ENCODE assay signal across 8 cellular contexts in the genomic region with DNA sequence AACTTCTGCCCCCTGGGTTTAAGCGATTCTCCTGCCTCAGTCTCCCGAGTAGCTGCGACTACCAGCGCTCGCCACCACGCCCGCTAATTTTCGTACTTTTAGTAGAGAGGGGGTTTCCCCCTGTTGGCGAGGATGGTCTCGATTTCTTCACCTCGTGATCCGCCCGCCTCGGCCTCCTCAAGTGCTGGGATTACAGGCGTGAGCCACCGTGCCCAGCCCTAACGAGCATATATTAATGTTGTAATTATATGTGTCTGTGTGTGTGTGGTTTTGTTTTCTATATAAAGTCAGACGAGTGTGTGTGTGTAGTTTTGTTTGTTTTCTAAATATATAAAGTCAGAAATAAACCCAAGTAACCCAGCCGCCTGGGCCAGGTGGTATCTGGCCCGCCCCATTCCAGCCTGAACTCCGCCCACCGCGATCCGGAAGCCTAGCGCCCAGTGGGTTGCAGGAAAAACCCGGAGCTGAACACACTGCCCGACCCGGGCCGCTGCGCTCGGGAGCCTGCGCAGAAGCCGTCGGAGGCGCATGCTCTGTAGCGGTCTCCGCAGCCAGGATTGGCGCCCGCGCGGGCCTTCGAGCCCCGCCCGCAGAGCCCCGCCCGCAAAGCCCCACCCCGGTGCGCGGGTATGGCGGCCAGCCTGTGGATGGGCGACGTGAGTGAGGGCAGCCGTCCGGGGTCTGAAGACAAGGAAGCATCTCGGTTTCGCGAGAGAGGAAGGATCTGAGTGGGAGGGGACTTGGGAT. TPM values are rescaled to one million over a fixed set of nuclear protein-coding genes. Genes with fewer than 3 reads are reported as not detected.
DNase-seq lines count a peak whose midpoint lies in the region; ATAC-seq and TF ChIP-seq lines count a peak whose summit lies in the region.

A gene (plus strand): TSS at position 604 of the 747 bp plus-strand sequence. CDS start 26 bp downstream, at position 630.

- H3K4me1 Mint-ChIP-seq in activated T-cell treated with anti-CD3 and anti-CD28 coated beads, Interleukin-2, amount 50 U/mL, for 4 hours (ENCODE audit: low read depth), result peaks cover 14% of the 10 kb centered on the region

- DNase-seq in DMS79 (lab: John Stamatoyannopoulos, UW) (peak; percentile 95), Panc1 (ENCODE audit: low read depth, low spot score) (peak; percentile 88)
- peak; percentile 97 for DNase-seq in activated T-cell treated with anti-CD3 and anti-CD28 coated beads, Interleukin-2, amount 50 U/mL, for 4 hours
- DNase-seq in stimulated activated CD8-positive, alpha-beta memory T cell treated with anti-CD3 and anti-CD28 coated beads, Interleukin-4, amount 100 ng/mL, for 48 hours, result peak; percentile 98

- H3K27ac ChIP-seq in KMS-11 (peak within 1 kb of the TSS; percentile 80), Panc1 (ENCODE audit: low read length) (peak within 1 kb of the TSS; percentile 97), esophagus (ENCODE audit: low read depth in 2 of 2, low read length in 1 of 2) (peak within 1 kb of the TSS; percentile 91 to 95)

- no peaks in the 10 kb centered on the region for H3K9me3 ChIP-seq in Panc1 (ENCODE audit: control insufficient read depth, insufficient read depth, low read depth, low read length)
- no peaks in the 10 kb centered on the region for H3K9me3 ChIP-seq in esophagus (ENCODE audit: control insufficient read depth in 2 of 2, insufficient read depth in 1 of 2, low read depth in 1 of 2, low read length in 1 of 2)
- H3K9me3 ChIP-seq in mucosa of stomach (ENCODE audit: control insufficient read depth, low read length), result no peaks in the 10 kb centered on the region

- H3K4me3 ChIP-seq in KMS-11 (IDR thresholded peaks at IDR 0.05; ENCODE audit: insufficient read depth, low read depth, low read length) (no peak within 1 kb of the TSS), Panc1 (ENCODE audit: low read depth in 2 of 2, low read length in 2 of 2) (peak within 1 kb of the TSS; percentile 90 to 98), esophagus (ENCODE audit: low read depth in 1 of 2, low read length in 2 of 2) (peak within 1 kb of the TSS; percentile 84 to 91), mucosa of stomach (ENCODE audit: low read length) (peak within 1 kb of the TSS; percentile 89)

- no peaks in the 10 kb centered on the region for H3K36me3 ChIP-seq in KMS-11 (ENCODE audit: insufficient read depth)
- H3K36me3 ChIP-seq in Panc1 (ENCODE audit: control insufficient read depth, insufficient read depth, low read length), result no peaks in the 10 kb centered on the region
- H3K36me3 ChIP-seq in esophagus (ENCODE audit: control insufficient read depth in 2 of 2, insufficient read depth in 2 of 2, low read length in 1 of 2), result no peaks in the 10 kb centered on the region
- H3K36me3 ChIP-seq in mucosa of stomach (ENCODE audit: control insufficient read depth, insufficient read depth, low read length), result no peaks in the 10 kb centered on the region

- CTCF ChIA-PET in Panc1 (lab: Charles Lee), result no interaction called here

- H3K27me3 ChIP-seq in KMS-11 (ENCODE audit: insufficient read depth, low read depth) (no peaks in the 10 kb centered on the region), Panc1 (ENCODE audit: control insufficient read depth, insufficient read depth, low read length) (no peaks in the 10 kb centered on the region), esophagus (ENCODE audit: control insufficient read depth in 1 of 2, insufficient read depth in 2 of 2, low read length in 2 of 2) (no peaks in the 10 kb centered on the region), mucosa of stomach (ENCODE audit: control insufficient read depth, insufficient read depth, low read length) (no peaks in the 10 kb centered on the region)

- H3K4me2 ChIP-seq in KMS-11, result peak within 1 kb of the TSS; percentile 60

- H3K4me1 ChIP-seq in KMS-11 (ENCODE audit: low read depth, poor library complexity, severe bottlenecking) (peaks cover 39% of the 10 kb centered on the region), Panc1 (ENCODE audit: control insufficient read depth, insufficient read depth, low read length) (no peaks in the 10 kb centered on the region), esophagus (ENCODE audit: control insufficient read depth in 2 of 2, insufficient read depth in 2 of 2, low read length in 1 of 2) (no peaks in the 10 kb centered on the region), mucosa of stomach (ENCODE audit: control insufficient read depth, insufficient read depth, low read length) (no peaks in the 10 kb centered on the region)

- intact Hi-C loops in Panc1 (cut with micrococcal nuclease; ENCODE audit: unreplicated experiment), result no loop called here

- 1% methylated on average over 57 of the region's 57 CpGs for WGBS in esophagus, 2 donors

- ATAC-seq in GM21737 (IDR thresholded peaks at IDR 0.05; ENCODE audit: unreplicated experiment), result peak; percentile 83
- peak; percentile 98 for ATAC-seq in Panc1
- peak; percentile 90 to 92 for ATAC-seq in activated T-cell treated with anti-CD3 and anti-CD28 coated beads, Interleukin-2, amount 50 U/mL, for 4 hours

- H3K9ac ChIP-seq in KMS-11, result peak within 1 kb of the TSS; percentile 64
- peak within 1 kb of the TSS; percentile 91 for H3K9ac ChIP-seq in mucosa of stomach (ENCODE audit: low read length)

- H3K36me3 Mint-ChIP-seq in activated T-cell treated with anti-CD3 and anti-CD28 coated beads, Interleukin-2, amount 50 U/mL, for 4 hours (ENCODE audit: insufficient read depth), result peaks cover 8% of the 10 kb centered on the region

- H3K27me3 Mint-ChIP-seq in activated T-cell treated with anti-CD3 and anti-CD28 coated beads, Interleukin-2, amount 50 U/mL, for 4 hours (ENCODE audit: low read depth), result no peaks in the 10 kb centered on the region

- BruUV-seq in Panc1 (replicated peaks; lab: Mats Ljungman, UMichigan), result no TSS peak

- H3K4me3 Mint-ChIP-seq in activated T-cell treated with anti-CD3 and anti-CD28 coated beads, Interleukin-2, amount 50 U/mL, for 4 hours, result peak within 1 kb of the TSS; percentile 87

- POLR2A ChIA-PET in Panc1 (lab: Charles Lee), result interaction anchor here (0.6 to 1.1 kb wide), 3 partner anchors 17 to 40 kb away, joined by 3 to 7 read pairs (median 3); no protein-coding TSS in a partner anchor

- H3K79me2 ChIP-seq in KMS-11 (ENCODE audit: insufficient read depth, low read depth), result peaks cover 21% of the 10 kb centered on the region; the same call in 1 of the 2 replicates

- peak within 1 kb of the TSS; percentile 80 for H2AFZ ChIP-seq in KMS-11 (ENCODE audit: low read depth)

- no peaks in the 10 kb centered on the region for H4K20me1 ChIP-seq in KMS-11 (ENCODE audit: insufficient read depth)

- in situ Hi-C loops in Panc1 (cut with HindIII; ENCODE audit: low pct_unique_long_range_greater_than_20kb, low sequenced_read_pairs), result no loop called here

- no peaks in the 10 kb centered on the region for H3K9me3 Mint-ChIP-seq in activated T-cell treated with anti-CD3 and anti-CD28 coated beads, Interleukin-2, amount 50 U/mL, for 4 hours

- no peak for TF ChIP-seq CTCF in KMS-11 (conservative IDR thresholded peaks at IDR 0.05; ENCODE audit: low read depth, low read length)
- no peak for TF ChIP-seq CTCF in Panc1 (IDR thresholded peaks at IDR 0.05)

RNA-seq across cellular contexts. Expression of the gene that starts here (rescaled TPM):
- 39.1 TPM for total RNA-seq in Panc1 (2021; ENCODE audit: unreplicated experiment)
- polyA plus RNA-seq in Panc1 (2012; ENCODE audit: insufficient read length), result 21.7 TPM
- total RNA-seq in activated T-cell treated with anti-CD3 and anti-CD28 coated beads, Interleukin-2, amount 50 U/mL, for 4 hours, result 10 to 100 TPM; 37.4 to 44.1 (median 37.7) TPM
- 10 to 100 TPM; 20.1 to 27.8 TPM for polyA plus RNA-seq in esophagus
